9 cellular contexts compared by ENCODE assay signal in the genomic region with DNA sequence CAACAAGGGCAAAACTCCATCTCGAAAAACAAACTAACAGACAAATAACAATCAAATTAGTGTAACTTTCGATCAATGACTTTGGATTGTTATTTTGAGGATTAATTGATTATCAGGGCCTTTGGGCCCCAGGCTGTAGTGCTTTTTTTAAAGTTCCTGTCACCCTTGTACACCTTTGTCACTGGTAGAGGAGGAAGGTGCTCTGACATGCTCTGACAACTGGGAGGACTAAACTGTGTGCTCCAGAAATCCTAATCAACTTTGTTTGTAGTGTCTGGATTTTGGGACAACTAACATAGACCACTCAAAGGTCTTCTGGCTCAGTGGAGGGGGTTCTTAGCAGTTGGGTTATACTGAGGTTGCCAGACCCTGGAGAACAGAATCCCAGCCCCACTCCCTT. TPM values are rescaled to one million over a fixed set of nuclear protein-coding genes. Genes with fewer than 3 reads are reported as not detected.
DNase-seq lines count a peak whose midpoint lies in the region; ATAC-seq and TF ChIP-seq lines count a peak whose summit lies in the region.
"Had no signal": no experiment of that assay in that cellular context is flagged by ENCODE, and none has a peak within 500 bp of the region (broad histone marks: within the 10 kb centered on the region; RNA-seq: fewer than 3 reads in every experiment).

No MANE protein-coding gene starts in this region.

- H3K9me3 Mint-ChIP-seq in activated naive CD4-positive, alpha-beta T cell treated with anti-CD3 and anti-CD28 coated beads for 36 hours, result no peaks in the 10 kb centered on the region
- no peaks in the 10 kb centered on the region for H3K9me3 Mint-ChIP-seq in type B pancreatic cell

- H3K9me3 ChIP-seq in right lobe of liver (no peaks in the 10 kb centered on the region), aorta (ENCODE audit: control insufficient read depth, low read length) (no peaks in the 10 kb centered on the region)

- no peaks in the 10 kb centered on the region for H3K27me3 ChIP-seq in right lobe of liver
- no peaks in the 10 kb centered on the region for H3K27me3 ChIP-seq in aorta (ENCODE audit: control insufficient read depth in 1 of 2, insufficient read depth in 2 of 2, low read length in 1 of 2)

- in situ Hi-C loops in astrocyte of the cerebellum (cut with HindIII; ENCODE audit: low sequenced_read_pairs), result no loop called here

- H3K4me1 ChIP-seq in right lobe of liver, result peaks cover 0 to 57% (median 8%) of the 10 kb centered on the region in 4 donors
- H3K4me1 ChIP-seq in aorta (ENCODE audit: control insufficient read depth in 1 of 2, insufficient read depth in 2 of 2, low read length in 2 of 2), result peaks cover 0 to 3% of the 10 kb centered on the region in 2 donors

- H3K36me3 Mint-ChIP-seq in activated naive CD4-positive, alpha-beta T cell treated with anti-CD3 and anti-CD28 coated beads for 36 hours (ENCODE audit: low read depth), result peaks cover 41% of the 10 kb centered on the region
- H3K36me3 Mint-ChIP-seq in type B pancreatic cell, result peaks cover 8% of the 10 kb centered on the region

- intact Hi-C loops in activated naive CD4-positive, alpha-beta T cell treated with anti-CD3 and anti-CD28 coated beads for 36 hours (cut with micrococcal nuclease), result loop anchor here (2.0 to 10.0 kb wide), 2 partner anchors 1228 to 1660 kb away; no protein-coding TSS in a partner anchor
- intact Hi-C loops in right lobe of liver (cut with DNase I) (no loop called here), aorta (cut with DNase I) (no loop called here)

- no peaks in the 10 kb centered on the region for H3K27me3 Mint-ChIP-seq in activated naive CD4-positive, alpha-beta T cell treated with anti-CD3 and anti-CD28 coated beads for 36 hours (ENCODE audit: low read depth)
- peaks cover 4% of the 10 kb centered on the region for H3K27me3 Mint-ChIP-seq in type B pancreatic cell

- peak overlapping the region; percentile 91 for H3K4me3 Mint-ChIP-seq in activated naive CD4-positive, alpha-beta T cell treated with anti-CD3 and anti-CD28 coated beads for 36 hours
- H3K4me3 Mint-ChIP-seq in type B pancreatic cell, result peak overlapping the region; percentile 97

- H3K4me3 ChIP-seq in astrocyte of the cerebellum (ENCODE audit: low read depth, low read length) (peak overlapping the region; percentile 84), right lobe of liver (peak overlapping the region; percentile 86 to 95 (median 89)), aorta (ENCODE audit: low read length in 2 of 2) (peak overlapping the region in 1 of 2 donors; percentile 78)

- TF ChIP-seq POLR2A in right lobe of liver (IDR thresholded peaks at IDR 0.05), result no peak

- CTCF ChIA-PET in activated naive CD4-positive, alpha-beta T cell treated with anti-CD3 and anti-CD28 coated beads for 36 hours (lab: Charles Lee), result no interaction called here

- ATAC-seq in right lobe of liver (no peak), aorta (ENCODE audit: low FRiP score) (no peak), left lobe of liver (no peak)

- peak overlapping the region; percentile 94 for H3K27ac Mint-ChIP-seq in activated naive CD4-positive, alpha-beta T cell treated with anti-CD3 and anti-CD28 coated beads for 36 hours
- peak overlapping the region; percentile 84 for H3K27ac Mint-ChIP-seq in type B pancreatic cell

- no peak for DNase-seq in activated naive CD4-positive, alpha-beta T cell treated with anti-CD3 and anti-CD28 coated beads for 36 hours
- DNase-seq in activated naive CD4-positive, alpha-beta T cell treated with anti-CD3 and anti-CD28 coated beads, Interleukin-2, amount 50 U/mL, for 16 hours, result no peak
- DNase-seq in astrocyte of the cerebellum (ENCODE audit: low read depth) (no peak), right lobe of liver (no peak), type B pancreatic cell (ENCODE audit: extremely low spot score, unreplicated experiment) (no peak), aorta (no peak), left lobe of liver (ENCODE audit: low spot score) (no peak), GM19238 (ENCODE audit: insufficient read length, low spot score) (no peak)

- 40% methylated on average over 2 of the region's 2 CpGs for WGBS in right lobe of liver (ENCODE audit: insufficient coverage, low coverage, low lambda C conversion rate, missing lambda C conversion rate)
- 93 to 94% methylated on average over 2 of the region's 2 CpGs for WGBS in aorta, 2 donors

- TF ChIP-seq CTCF in astrocyte of the cerebellum (IDR thresholded peaks at IDR 0.05; ENCODE audit: low read depth, low read length, missing control alignments) (no peak), right lobe of liver (IDR thresholded peaks at IDR 0.05) (no peak), type B pancreatic cell (conservative IDR thresholded peaks at IDR 0.05) (no peak)

- H3K36me3 ChIP-seq in right lobe of liver (peaks cover 0 to 8% (median 2%) of the 10 kb centered on the region in 4 donors), aorta (ENCODE audit: control insufficient read depth in 1 of 2, insufficient read depth in 2 of 2, low read length in 1 of 2) (peaks cover 0 to 4% of the 10 kb centered on the region in 2 donors)

- peaks cover 62% of the 10 kb centered on the region for H3K4me1 Mint-ChIP-seq in activated naive CD4-positive, alpha-beta T cell treated with anti-CD3 and anti-CD28 coated beads for 36 hours (ENCODE audit: low read depth)
- H3K4me1 Mint-ChIP-seq in type B pancreatic cell (ENCODE audit: unreplicated experiment), result peaks cover 36% of the 10 kb centered on the region

- H3K27ac ChIP-seq in right lobe of liver, result peak overlapping the region; percentile 89 to 96 (median 94)
- no peak overlapping the region for H3K27ac ChIP-seq in aorta (ENCODE audit: low read depth in 1 of 2, low read length in 2 of 2)

RNA-seq across cellular contexts. Expression of gene TXN, which starts 1.8 kb away (rescaled TPM):
- total RNA-seq in activated naive CD4-positive, alpha-beta T cell treated with anti-CD3 and anti-CD28 coated beads for 36 hours, result 100 to 1,000 TPM; 460 to 475 TPM
- 100 to 1,000 TPM; 125 to 287 (median 216) TPM for total RNA-seq in right lobe of liver
- 205 and 415 TPM in 2 replicates for total RNA-seq in type B pancreatic cell (ENCODE audit: low replicate concordance)
- total RNA-seq in aorta, result 100 to 1,000 TPM; 104 to 133 TPM
- 100 to 1,000 TPM; 181 to 298 TPM for polyA plus RNA-seq in aorta
- 111 TPM for total RNA-seq in left lobe of liver

RNA-seq across cellular contexts. Expression of gene C9orf152, which starts 46.5 kb away (rescaled TPM):
- not detected for total RNA-seq in activated naive CD4-positive, alpha-beta T cell treated with anti-CD3 and anti-CD28 coated beads for 36 hours
- total RNA-seq in right lobe of liver, result 1 to 10 TPM in 2 of 6 experiments, under 1 TPM in 2, not detected in 2; 0.06 to 3.5 (median 0.74) TPM
- total RNA-seq in type B pancreatic cell (ENCODE audit: low replicate concordance), result 0.48 and 2.8 TPM in 2 replicates
- total RNA-seq in aorta, result not detected
- polyA plus RNA-seq in aorta, result 1 to 10 TPM in 1 of 2 donors, under 1 TPM in 1; 0.38 to 3.1 TPM
- total RNA-seq in left lobe of liver, result 3.0 TPM
- total RNA-seq: T-helper 2 cell treated with Interferon-gamma antibody and Interleukin-4, amounts not matched to agents 100 ng/mL and 5 ng/mL, for 36 hours had no signal

Comparison
In these comparisons a context has a peak if more than half of its experiments do, and no peak if none do; other contexts are left out.
1. H3K27ac ChIP-seq: peak in right lobe of liver (3 of 3); none in aorta (0 of 2).